10 cellular contexts compared by ENCODE assay signal in the genomic region with DNA sequence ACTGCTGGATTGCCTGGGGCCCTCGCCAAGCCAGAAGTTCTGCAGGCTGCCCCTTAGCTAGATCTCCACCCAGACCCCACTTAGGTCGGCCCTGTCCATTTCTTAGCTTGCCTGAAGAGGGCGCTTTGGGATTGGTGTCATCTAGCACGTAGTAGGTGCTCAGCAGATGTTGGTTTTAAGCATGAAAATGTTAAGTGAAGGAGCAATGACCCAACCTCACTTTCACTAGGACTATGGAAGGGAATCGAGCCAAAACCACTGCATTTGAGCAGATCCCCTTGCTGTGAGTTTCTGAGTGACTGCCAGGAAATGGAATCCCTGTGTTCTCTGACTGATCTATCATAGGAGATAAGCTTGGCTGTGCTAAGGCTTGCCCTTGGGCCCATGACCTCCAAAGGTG.
DNase-seq lines count a peak whose midpoint lies in the region; ATAC-seq, FAIRE-seq and TF ChIP-seq lines count a peak whose summit lies in the region.
"Had no signal": no experiment of that assay in that cellular context is flagged by ENCODE, and none has a peak within 500 bp of the region (broad histone marks: within the 10 kb centered on the region; RNA-seq: fewer than 3 reads in every experiment).

No MANE protein-coding gene starts in this region.

- H3K79me2 ChIP-seq in GM12878 (ENCODE audit: control insufficient read depth, insufficient read depth, low read length) (no peaks in the 10 kb centered on the region), HepG2 (ENCODE audit: insufficient read depth, low read length) (no peaks in the 10 kb centered on the region)

- SMC1A ChIA-PET in GM12878 (lab: Charles Lee; ENCODE audit: uncharacterized antibody, unreplicated experiment) = interaction anchor here (0.7 to 2.0 kb wide), 15 partner anchors 8 to 367 kb away, joined by 3 to 15 read pairs (median 4); no protein-coding TSS in a partner anchor

- 0% methylated on average over 5 of the region's 5 CpGs for WGBS in GM12878 (ENCODE audit: insufficient coverage, insufficient replicate concordance, low lambda C conversion rate, missing lambda C conversion rate)
- WGBS in HepG2 (ENCODE audit: low lambda C conversion rate) = 35% methylated on average over 5 of the region's 5 CpGs

- H3K4me3 ChIP-seq in GM12878 = no peak overlapping the region
- H3K4me3 ChIP-seq in HepG2 (replicated peaks in 1 of 3; ENCODE audit: insufficient read depth in 1 of 3, low read depth in 2 of 3, low read length in 3 of 3) = no peak overlapping the region
- H3K4me3 ChIP-seq: stomach had no signal

- H3K27me3 ChIP-seq in GM12878 (replicated peaks in 1 of 2; ENCODE audit: control insufficient read depth in 2 of 2, insufficient read depth in 2 of 2, low read length in 1 of 2) (no peaks in the 10 kb centered on the region), HepG2 (ENCODE audit: control insufficient read depth in 1 of 2, insufficient read depth in 2 of 2, low read length in 2 of 2) (peaks cover 0 to 39% of the 10 kb centered on the region in 2 experiments; a peak in 3 of 5 replicates)
- H3K27me3 ChIP-seq: stomach had no signal

- BruUV-seq in GM12878 (replicated peaks; lab: Mats Ljungman, UMichigan) (no TSS peak), HepG2 (replicated peaks; lab: Mats Ljungman, UMichigan) (no TSS peak)

- TF ChIP-seq RAD21 in GM12878 (IDR thresholded peaks at IDR 0.05; ENCODE audit: insufficient read depth, low read depth, low read length) (peak; percentile 57), HepG2 (CRISPR knock-in tag; IDR thresholded peaks at IDR 0.05) (no peak)

- POLR2A ChIA-PET in GM12878 (lab: Charles Lee) (no interaction called here), HepG2 (lab: Yijun Ruan, JAX) (no interaction called here)

- H3K9me3 ChIP-seq in GM12878 (replicated peaks; ENCODE audit: control insufficient read depth, insufficient read depth, low read length) (no peaks in the 10 kb centered on the region), HepG2 (ENCODE audit: low read length) (no peaks in the 10 kb centered on the region)
- H3K9me3 ChIP-seq: stomach had no signal

- TF ChIP-seq CTCF in GM12878 (IDR thresholded peaks at IDR 0.05 in 2 of 3, conservative IDR thresholded peaks at IDR 0.05 in 1 of 3; ENCODE audit: control insufficient read depth in 2 of 3, extremely low read depth in 1 of 3, insufficient read depth in 1 of 3, low read depth in 3 of 3, low read length in 3 of 3) (peak; percentile 39 to 54 (median 42); a peak in 5 of 6 replicates), HepG2 (CRISPR knock-in tag; IDR thresholded peaks at IDR 0.05) (peak; percentile 56)

- intact Hi-C loops in GM12878 (cut with micrococcal nuclease; ENCODE audit: unreplicated experiment) (no loop called here), HepG2 (cut with micrococcal nuclease; ENCODE audit: unreplicated experiment) (no loop called here)

- RAD21 ChIA-PET in GM12878 (lab: Charles Lee; ENCODE audit: unreplicated experiment) = interaction anchor here (0.7 to 2.4 kb wide), 5 partner anchors 36 to 270 kb away, joined by 3 to 14 read pairs (median 3); no protein-coding TSS in a partner anchor

- H3K4me2 ChIP-seq in GM12878 (ENCODE audit: control insufficient read depth, insufficient read depth) (no peak overlapping the region), HepG2 (ENCODE audit: low read depth, low read length) (no peak overlapping the region)

- CTCF ChIA-PET in GM12878 (lab: Yijun Ruan, JAX) = interaction anchor here (0.6 to 3.5 kb wide), 20 partner anchors 9 to 297 kb away, joined by 3 to 21 read pairs (median 4); no protein-coding TSS in a partner anchor
- CTCF ChIA-PET in HepG2 (lab: Yijun Ruan, JAX; ENCODE audit: low intra/inter-chr PET ratio, low total read pairs) = no interaction called here

- ATAC-seq in GM12878 (0 out of 3 replicates have a peak, but pooled peaks have one; percentile 37), HepG2 (no peak)

- in situ Hi-C loops in KBM-7 (cut with MboI; ENCODE audit: low pct_unique_long_range_greater_than_20kb, low sequenced_read_pairs) = no loop called here
- in situ Hi-C loops in GM12878 (cut with MboI) = no loop called here
- in situ Hi-C loops in HepG2 (cut with HindIII; ENCODE audit: extremely low pct_ligation_motif_present, low pct_unique_long_range_greater_than_20kb) = no loop called here

- FAIRE-seq in GM12878 (lab: Jason Lieb, UNC) (no peak), HepG2 (lab: Jason Lieb, UNC) (no peak)

- no peak overlapping the region for H3K9ac ChIP-seq in GM12878 (ENCODE audit: control insufficient read depth, insufficient read depth, low read length)
- no peak overlapping the region for H3K9ac ChIP-seq in HepG2 (ENCODE audit: insufficient read depth, low read depth, low read length)

- H3K27ac ChIP-seq in GM12878 (ENCODE audit: control insufficient read depth, insufficient read depth) (no peak overlapping the region), HepG2 (ENCODE audit: extremely low read length, insufficient read depth, low read length) (no peak overlapping the region)
- H3K27ac ChIP-seq: stomach had no signal

- H2AFZ ChIP-seq in GM12878 (ENCODE audit: control insufficient read depth, low read depth, low read length) (no peak overlapping the region), HepG2 (ENCODE audit: low read length) (no peak overlapping the region)

- no peaks in the 10 kb centered on the region for H4K20me1 ChIP-seq in GM12878 (ENCODE audit: control insufficient read depth, insufficient read depth)
- H4K20me1 ChIP-seq in HepG2 (ENCODE audit: insufficient read depth, low read length) = no peaks in the 10 kb centered on the region

- TF ChIP-seq EP300 in GM12878 (IDR thresholded peaks at IDR 0.05; ENCODE audit: borderline replicate concordance in 1 of 2, control insufficient read depth in 1 of 2, low read depth in 2 of 2, low read length in 2 of 2) (no peak), HepG2 (IDR thresholded peaks at IDR 0.05; ENCODE audit: low read depth in 2 of 2, low read length in 2 of 2) (no peak), HepG2 (CRISPR knock-in tag; IDR thresholded peaks at IDR 0.05; ENCODE audit: borderline replicate concordance) (no peak)

- DNase-seq in Daoy (ENCODE audit: low read depth) (peak; percentile 29), KBM-7 (peak; percentile 16), GM12878 (ENCODE audit: low read depth, low spot score) (no peak), HepG2 (ENCODE audit: low spot score) (no peak), NCI-H146 (lab: John Stamatoyannopoulos, UW) (no peak), SW480 (ENCODE audit: low spot score) (no peak), HPDE6-E6E7 (ENCODE audit: extremely low spot score) (no peak)
- DNase-seq in NK-92 treated with Interleukin-12 subunit alpha and Interleukin-12 subunit beta, amount 100 ng/mL, for 24 hours (lab: John Stamatoyannopoulos, UW) = no peak
- DNase-seq: NCI-H510A, stomach had no signal

- H3K36me3 ChIP-seq in GM12878 (ENCODE audit: control insufficient read depth in 2 of 2, insufficient read depth in 2 of 2, low read length in 1 of 2) = no peaks in the 10 kb centered on the region
- no peaks in the 10 kb centered on the region for H3K36me3 ChIP-seq in HepG2 (replicated peaks in 1 of 2; ENCODE audit: control insufficient read depth in 1 of 2, insufficient read depth in 2 of 2, low read length in 2 of 2)
- H3K36me3 ChIP-seq: stomach had no signal

- no peak for TF ChIP-seq POLR2A in GM12878 (IDR thresholded peaks at IDR 0.05; ENCODE audit: low read depth, low read length)
- no peak for TF ChIP-seq POLR2A in HepG2 (IDR thresholded peaks at IDR 0.05; ENCODE audit: insufficient read depth in 1 of 2, low read depth in 2 of 2, low read length in 2 of 2)

- H3K4me1 ChIP-seq in GM12878 (ENCODE audit: control insufficient read depth, insufficient read depth, low read length) (no peaks in the 10 kb centered on the region), HepG2 (ENCODE audit: insufficient read depth, low read length) (no peaks in the 10 kb centered on the region)

TF ChIP-seq in GM12878, 131 proteins besides CTCF, POLR2A, EP300 and RAD21:
- TF ChIP-seq WRNIP1 (IDR thresholded peaks at IDR 0.05; ENCODE audit: borderline replicate concordance, low read depth, low read length) (no peak), SMC3 (IDR thresholded peaks at IDR 0.05; ENCODE audit: borderline replicate concordance, low read length) (peak; percentile 5; the same call in 1 of the 2 replicates), DPF2 (IDR thresholded peaks at IDR 0.05) (peak; percentile 72)
TF ChIP-seq in GM12878: peak in this region for 2.

TF ChIP-seq in HepG2, 621 proteins besides CTCF, POLR2A, EP300 and RAD21:
- TF ChIP-seq STAG1 (CRISPR knock-in tag; IDR thresholded peaks at IDR 0.05) (peak; percentile 49), ZKSCAN1 (IDR thresholded peaks at IDR 0.05; ENCODE audit: low read length) (peak; percentile 98), ZNF331 (CRISPR knock-in tag; IDR thresholded peaks at IDR 0.05) (peak; percentile 70; the same call in 1 of the 2 replicates), ZNF138 (CRISPR knock-in tag; IDR thresholded peaks at IDR 0.05; ENCODE audit: low read depth) (no peak), NFE2L1 (CRISPR knock-in tag; IDR thresholded peaks at IDR 0.05; ENCODE audit: borderline replicate concordance) (no peak), ZNF501 (CRISPR knock-in tag; IDR thresholded peaks at IDR 0.05) (no peak)
- TF ChIP-seq, protein P1, sequence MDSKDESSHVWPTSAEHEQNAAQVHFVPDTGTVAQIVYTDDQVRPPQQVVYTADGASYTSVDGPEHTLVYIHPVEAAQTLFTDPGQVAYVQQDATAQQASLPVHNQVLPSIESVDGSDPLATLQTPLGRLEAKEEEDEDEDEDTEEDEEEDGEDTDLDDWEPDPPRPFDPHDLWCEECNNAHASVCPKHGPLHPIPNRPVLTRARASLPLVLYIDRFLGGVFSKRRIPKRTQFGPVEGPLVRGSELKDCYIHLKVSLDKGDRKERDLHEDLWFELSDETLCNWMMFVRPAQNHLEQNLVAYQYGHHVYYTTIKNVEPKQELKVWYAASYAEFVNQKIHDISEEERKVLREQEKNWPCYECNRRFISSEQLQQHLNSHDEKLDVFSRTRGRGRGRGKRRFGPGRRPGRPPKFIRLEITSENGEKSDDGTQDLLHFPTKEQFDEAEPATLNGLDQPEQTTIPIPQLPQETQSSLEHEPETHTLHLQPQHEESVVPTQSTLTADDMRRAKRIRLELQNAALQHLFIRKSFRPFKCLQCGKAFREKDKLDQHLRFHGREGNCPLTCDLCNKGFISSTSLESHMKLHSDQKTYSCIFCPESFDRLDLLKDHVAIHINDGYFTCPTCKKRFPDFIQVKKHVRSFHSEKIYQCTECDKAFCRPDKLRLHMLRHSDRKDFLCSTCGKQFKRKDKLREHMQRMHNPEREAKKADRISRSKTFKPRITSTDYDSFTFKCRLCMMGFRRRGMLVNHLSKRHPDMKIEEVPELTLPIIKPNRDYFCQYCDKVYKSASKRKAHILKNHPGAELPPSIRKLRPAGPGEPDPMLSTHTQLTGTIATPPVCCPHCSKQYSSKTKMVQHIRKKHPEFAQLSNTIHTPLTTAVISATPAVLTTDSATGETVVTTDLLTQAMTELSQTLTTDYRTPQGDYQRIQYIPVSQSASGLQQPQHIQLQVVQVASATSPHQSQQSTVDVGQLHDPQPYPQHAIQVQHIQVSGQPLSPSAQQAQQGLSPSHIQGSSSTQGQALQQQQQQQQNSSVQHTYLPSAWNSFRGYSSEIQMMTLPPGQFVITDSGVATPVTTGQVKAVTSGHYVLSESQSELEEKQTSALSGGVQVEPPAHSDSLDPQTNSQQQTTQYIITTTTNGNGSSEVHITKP (CRISPR knock-in tag; IDR thresholded peaks at IDR 0.05; ENCODE audit: low read depth) = no peak

Comparison
In these comparisons a context has a peak if more than half of its experiments do, and no peak if none do; other contexts are left out.
1. DNase-seq: peak in Daoy (single experiment) and KBM-7 (single experiment); none in GM12878 (single experiment), HepG2 (single experiment), NCI-H146 (single experiment), NK-92 treated with Interleukin-12 subunit alpha and Interleukin-12 subunit beta, amount 100 ng/mL, for 24 hours (single experiment), SW480 (single experiment) and HPDE6-E6E7 (single experiment).